In genomic region chr2:150171065-150171548, GRCh38 we compare ENCODE assay signal across 2 cellular contexts.
A peak's percentile ranks its signal among the peaks of the same experiment; 100 is the strongest.
TF ChIP-seq lines count a peak whose summit lies in the region.

No MANE protein-coding gene starts in this region.

TF ChIP-seq in GM23338, 12 proteins besides CTCF, POLR2A, EP300 and RAD21 (continued from another document):
- TF ChIP-seq ZNF462 (CRISPR knock-in tag; IDR thresholded peaks at IDR 0.05) (no peak), CREB1 (CRISPR knock-in tag; IDR thresholded peaks at IDR 0.05; ENCODE audit: low read depth) (no peak), ZNF114 (CRISPR knock-in tag; IDR thresholded peaks at IDR 0.05) (no peak), REST (IDR thresholded peaks at IDR 0.05; ENCODE audit: unreplicated experiment) (no peak), EZH2 (IDR thresholded peaks at IDR 0.05; ENCODE audit: low read depth, unreplicated experiment) (no peak), NANOG (IDR thresholded peaks at IDR 0.05; ENCODE audit: borderline replicate concordance) (no peak), ETS1 (IDR thresholded peaks at IDR 0.05) (no peak), ZNF331 (CRISPR knock-in tag; IDR thresholded peaks at IDR 0.05; ENCODE audit: low read depth) (no peak), EZH2phosphoT487 (IDR thresholded peaks at IDR 0.05; ENCODE audit: unreplicated experiment) (no peak), POLR2AphosphoS5 (IDR thresholded peaks at IDR 0.05; ENCODE audit: low read depth) (no peak)

TF ChIP-seq in K562, 482 proteins besides CTCF, POLR2A, EP300 and RAD21 (continued from another document):
- TF ChIP-seq, protein P1, sequence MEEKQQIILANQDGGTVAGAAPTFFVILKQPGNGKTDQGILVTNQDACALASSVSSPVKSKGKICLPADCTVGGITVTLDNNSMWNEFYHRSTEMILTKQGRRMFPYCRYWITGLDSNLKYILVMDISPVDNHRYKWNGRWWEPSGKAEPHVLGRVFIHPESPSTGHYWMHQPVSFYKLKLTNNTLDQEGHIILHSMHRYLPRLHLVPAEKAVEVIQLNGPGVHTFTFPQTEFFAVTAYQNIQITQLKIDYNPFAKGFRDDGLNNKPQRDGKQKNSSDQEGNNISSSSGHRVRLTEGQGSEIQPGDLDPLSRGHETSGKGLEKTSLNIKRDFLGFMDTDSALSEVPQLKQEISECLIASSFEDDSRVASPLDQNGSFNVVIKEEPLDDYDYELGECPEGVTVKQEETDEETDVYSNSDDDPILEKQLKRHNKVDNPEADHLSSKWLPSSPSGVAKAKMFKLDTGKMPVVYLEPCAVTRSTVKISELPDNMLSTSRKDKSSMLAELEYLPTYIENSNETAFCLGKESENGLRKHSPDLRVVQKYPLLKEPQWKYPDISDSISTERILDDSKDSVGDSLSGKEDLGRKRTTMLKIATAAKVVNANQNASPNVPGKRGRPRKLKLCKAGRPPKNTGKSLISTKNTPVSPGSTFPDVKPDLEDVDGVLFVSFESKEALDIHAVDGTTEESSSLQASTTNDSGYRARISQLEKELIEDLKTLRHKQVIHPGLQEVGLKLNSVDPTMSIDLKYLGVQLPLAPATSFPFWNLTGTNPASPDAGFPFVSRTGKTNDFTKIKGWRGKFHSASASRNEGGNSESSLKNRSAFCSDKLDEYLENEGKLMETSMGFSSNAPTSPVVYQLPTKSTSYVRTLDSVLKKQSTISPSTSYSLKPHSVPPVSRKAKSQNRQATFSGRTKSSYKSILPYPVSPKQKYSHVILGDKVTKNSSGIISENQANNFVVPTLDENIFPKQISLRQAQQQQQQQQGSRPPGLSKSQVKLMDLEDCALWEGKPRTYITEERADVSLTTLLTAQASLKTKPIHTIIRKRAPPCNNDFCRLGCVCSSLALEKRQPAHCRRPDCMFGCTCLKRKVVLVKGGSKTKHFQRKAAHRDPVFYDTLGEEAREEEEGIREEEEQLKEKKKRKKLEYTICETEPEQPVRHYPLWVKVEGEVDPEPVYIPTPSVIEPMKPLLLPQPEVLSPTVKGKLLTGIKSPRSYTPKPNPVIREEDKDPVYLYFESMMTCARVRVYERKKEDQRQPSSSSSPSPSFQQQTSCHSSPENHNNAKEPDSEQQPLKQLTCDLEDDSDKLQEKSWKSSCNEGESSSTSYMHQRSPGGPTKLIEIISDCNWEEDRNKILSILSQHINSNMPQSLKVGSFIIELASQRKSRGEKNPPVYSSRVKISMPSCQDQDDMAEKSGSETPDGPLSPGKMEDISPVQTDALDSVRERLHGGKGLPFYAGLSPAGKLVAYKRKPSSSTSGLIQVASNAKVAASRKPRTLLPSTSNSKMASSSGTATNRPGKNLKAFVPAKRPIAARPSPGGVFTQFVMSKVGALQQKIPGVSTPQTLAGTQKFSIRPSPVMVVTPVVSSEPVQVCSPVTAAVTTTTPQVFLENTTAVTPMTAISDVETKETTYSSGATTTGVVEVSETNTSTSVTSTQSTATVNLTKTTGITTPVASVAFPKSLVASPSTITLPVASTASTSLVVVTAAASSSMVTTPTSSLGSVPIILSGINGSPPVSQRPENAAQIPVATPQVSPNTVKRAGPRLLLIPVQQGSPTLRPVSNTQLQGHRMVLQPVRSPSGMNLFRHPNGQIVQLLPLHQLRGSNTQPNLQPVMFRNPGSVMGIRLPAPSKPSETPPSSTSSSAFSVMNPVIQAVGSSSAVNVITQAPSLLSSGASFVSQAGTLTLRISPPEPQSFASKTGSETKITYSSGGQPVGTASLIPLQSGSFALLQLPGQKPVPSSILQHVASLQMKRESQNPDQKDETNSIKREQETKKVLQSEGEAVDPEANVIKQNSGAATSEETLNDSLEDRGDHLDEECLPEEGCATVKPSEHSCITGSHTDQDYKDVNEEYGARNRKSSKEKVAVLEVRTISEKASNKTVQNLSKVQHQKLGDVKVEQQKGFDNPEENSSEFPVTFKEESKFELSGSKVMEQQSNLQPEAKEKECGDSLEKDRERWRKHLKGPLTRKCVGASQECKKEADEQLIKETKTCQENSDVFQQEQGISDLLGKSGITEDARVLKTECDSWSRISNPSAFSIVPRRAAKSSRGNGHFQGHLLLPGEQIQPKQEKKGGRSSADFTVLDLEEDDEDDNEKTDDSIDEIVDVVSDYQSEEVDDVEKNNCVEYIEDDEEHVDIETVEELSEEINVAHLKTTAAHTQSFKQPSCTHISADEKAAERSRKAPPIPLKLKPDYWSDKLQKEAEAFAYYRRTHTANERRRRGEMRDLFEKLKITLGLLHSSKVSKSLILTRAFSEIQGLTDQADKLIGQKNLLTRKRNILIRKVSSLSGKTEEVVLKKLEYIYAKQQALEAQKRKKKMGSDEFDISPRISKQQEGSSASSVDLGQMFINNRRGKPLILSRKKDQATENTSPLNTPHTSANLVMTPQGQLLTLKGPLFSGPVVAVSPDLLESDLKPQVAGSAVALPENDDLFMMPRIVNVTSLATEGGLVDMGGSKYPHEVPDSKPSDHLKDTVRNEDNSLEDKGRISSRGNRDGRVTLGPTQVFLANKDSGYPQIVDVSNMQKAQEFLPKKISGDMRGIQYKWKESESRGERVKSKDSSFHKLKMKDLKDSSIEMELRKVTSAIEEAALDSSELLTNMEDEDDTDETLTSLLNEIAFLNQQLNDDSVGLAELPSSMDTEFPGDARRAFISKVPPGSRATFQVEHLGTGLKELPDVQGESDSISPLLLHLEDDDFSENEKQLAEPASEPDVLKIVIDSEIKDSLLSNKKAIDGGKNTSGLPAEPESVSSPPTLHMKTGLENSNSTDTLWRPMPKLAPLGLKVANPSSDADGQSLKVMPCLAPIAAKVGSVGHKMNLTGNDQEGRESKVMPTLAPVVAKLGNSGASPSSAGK (IDR thresholded peaks at IDR 0.05), result 0 out of 2 replicates have a peak, but pooled peaks have one; percentile 28
- TF ChIP-seq ERF (CRISPR knock-in tag; IDR thresholded peaks at IDR 0.05), result peak; percentile 68; the same call in 1 of the 2 replicates
- no peak for TF ChIP-seq TAF7 (tag; IDR thresholded peaks at IDR 0.05)
- 0 out of 2 replicates have a peak, but pooled peaks have one; percentile 27 for TF ChIP-seq ZNF589 (CRISPR knock-in tag; IDR thresholded peaks at IDR 0.05; ENCODE audit: low read depth)
- 0 out of 4 replicates have a peak, but pooled peaks of 1 of the 2 experiments have one; percentile 54 for TF ChIP-seq MAZ (CRISPR knock-in tag; conservative IDR thresholded peaks at IDR 0.05 in 1 of 2, IDR thresholded peaks at IDR 0.05 in 1 of 2)
- no peak for TF ChIP-seq ZBTB8A (IDR thresholded peaks at IDR 0.05; ENCODE audit: partially characterized antibody)
- no peak for TF ChIP-seq HNRNPK (IDR thresholded peaks at IDR 0.05; ENCODE audit: low read depth, low read length, poor library complexity, severe bottlenecking)
- TF ChIP-seq BCLAF1 (IDR thresholded peaks at IDR 0.05; ENCODE audit: borderline replicate concordance in 1 of 2, control insufficient read depth in 1 of 2, low read depth in 2 of 2, low read length in 1 of 2), result no peak
- no peak for TF ChIP-seq YBX1 (IDR thresholded peaks at IDR 0.05)
- no peak for TF ChIP-seq ILF3 (IDR thresholded peaks at IDR 0.05; ENCODE audit: borderline replicate concordance)
- no peak for TF ChIP-seq ZNF274 (IDR thresholded peaks at IDR 0.05; ENCODE audit: borderline replicate concordance, low read depth, low read length)
- TF ChIP-seq, protein P2, sequence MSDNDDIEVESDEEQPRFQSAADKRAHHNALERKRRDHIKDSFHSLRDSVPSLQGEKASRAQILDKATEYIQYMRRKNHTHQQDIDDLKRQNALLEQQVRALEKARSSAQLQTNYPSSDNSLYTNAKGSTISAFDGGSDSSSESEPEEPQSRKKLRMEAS (CRISPR knock-in tag; IDR thresholded peaks at IDR 0.05), result peak; percentile 68
- no peak for TF ChIP-seq ESRRB (CRISPR knock-in tag; IDR thresholded peaks at IDR 0.05; ENCODE audit: borderline replicate concordance)
- TF ChIP-seq, protein P3, sequence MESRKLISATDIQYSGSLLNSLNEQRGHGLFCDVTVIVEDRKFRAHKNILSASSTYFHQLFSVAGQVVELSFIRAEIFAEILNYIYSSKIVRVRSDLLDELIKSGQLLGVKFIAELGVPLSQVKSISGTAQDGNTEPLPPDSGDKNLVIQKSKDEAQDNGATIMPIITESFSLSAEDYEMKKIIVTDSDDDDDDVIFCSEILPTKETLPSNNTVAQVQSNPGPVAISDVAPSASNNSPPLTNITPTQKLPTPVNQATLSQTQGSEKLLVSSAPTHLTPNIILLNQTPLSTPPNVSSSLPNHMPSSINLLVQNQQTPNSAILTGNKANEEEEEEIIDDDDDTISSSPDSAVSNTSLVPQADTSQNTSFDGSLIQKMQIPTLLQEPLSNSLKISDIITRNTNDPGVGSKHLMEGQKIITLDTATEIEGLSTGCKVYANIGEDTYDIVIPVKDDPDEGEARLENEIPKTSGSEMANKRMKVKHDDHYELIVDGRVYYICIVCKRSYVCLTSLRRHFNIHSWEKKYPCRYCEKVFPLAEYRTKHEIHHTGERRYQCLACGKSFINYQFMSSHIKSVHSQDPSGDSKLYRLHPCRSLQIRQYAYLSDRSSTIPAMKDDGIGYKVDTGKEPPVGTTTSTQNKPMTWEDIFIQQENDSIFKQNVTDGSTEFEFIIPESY (CRISPR knock-in tag; IDR thresholded peaks at IDR 0.05), result peak; percentile 97
- TF ChIP-seq POLR2G (IDR thresholded peaks at IDR 0.05; ENCODE audit: low read depth, low read length), result 0 out of 2 replicates have a peak, but pooled peaks have one; percentile 47
